10 cellular contexts compared by ENCODE assay signal in the genomic region with DNA sequence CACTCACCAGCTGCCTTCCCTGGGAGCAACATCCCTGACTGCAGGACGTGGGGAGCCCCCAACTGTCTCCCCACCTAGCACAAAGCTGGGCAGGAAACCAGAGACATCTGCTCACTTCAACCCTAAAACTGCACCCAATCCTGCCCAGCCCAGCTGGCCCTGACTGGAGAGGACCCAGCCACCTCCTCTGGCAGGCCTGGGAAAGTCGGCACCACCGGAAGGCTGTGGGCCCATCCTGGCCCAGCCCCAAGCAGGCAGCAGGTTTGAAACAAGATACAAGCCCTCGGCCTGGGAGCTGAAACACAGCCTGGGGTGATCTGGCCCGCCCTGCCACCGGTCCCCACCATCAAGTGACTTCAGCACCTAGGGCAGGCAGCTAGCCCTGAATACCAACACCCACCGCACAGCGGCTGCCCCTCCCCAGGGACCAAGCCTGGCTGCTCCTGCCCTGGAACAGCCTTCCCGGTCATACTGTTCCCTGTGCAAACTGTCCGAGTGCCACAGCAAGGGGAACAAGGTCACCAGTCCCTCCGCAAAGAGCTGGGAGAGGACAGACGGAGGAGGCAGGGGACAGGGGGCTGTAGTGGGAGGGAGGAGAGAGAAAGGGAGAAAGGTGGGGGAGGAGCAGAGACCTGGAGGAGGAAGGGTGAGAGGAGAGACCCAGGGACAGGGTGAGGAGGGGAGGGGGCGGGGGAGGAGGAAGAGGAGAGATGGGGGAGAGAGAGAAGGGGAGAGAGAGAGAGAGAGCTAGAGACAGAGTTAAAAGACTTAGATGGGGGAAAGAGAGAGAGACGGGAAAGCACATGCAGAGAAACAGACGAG.
DNase-seq lines count a peak whose midpoint lies in the region; ATAC-seq, FAIRE-seq and TF ChIP-seq lines count a peak whose summit lies in the region.
"Had no signal": no experiment of that assay in that cellular context is flagged by ENCODE, and none has a peak within 500 bp of the region (broad histone marks: within the 10 kb centered on the region; RNA-seq: fewer than 3 reads in every experiment).

No MANE protein-coding gene starts in this region.

- no peaks in the 10 kb centered on the region for H3K27me3 Mint-ChIP-seq in endodermal cell (ENCODE audit: insufficient read depth)
- H3K27me3 Mint-ChIP-seq: natural killer cell treated with Interleukin-12 subunit alpha and Interleukin-12 subunit beta and Interleukin-15 and Interleukin-18, amount 100 ng/mL, for 72 hours had no signal

- H3K27ac ChIP-seq in BLaER1 (peak overlapping the region; percentile 46), endodermal cell (ENCODE audit: low read depth, low read length) (no peak overlapping the region), pancreas (peak overlapping the region in 2 of 4 donors; percentile 29 to 38)

- peak; percentile 73 for DNase-seq in NCI-H2171 (lab: John Stamatoyannopoulos, UW)
- peak; percentile 67 for DNase-seq in endodermal cell
- peak in 2 of 6 donors; percentile 58 to 59 for DNase-seq in pancreas
- DNase-seq in NCI-H146 (lab: John Stamatoyannopoulos, UW) = no peak
- DNase-seq: NCI-H1105 had no signal

- H3K36me3 Mint-ChIP-seq in endodermal cell (ENCODE audit: low read depth) = peaks cover 22% of the 10 kb centered on the region
- H3K36me3 Mint-ChIP-seq: natural killer cell treated with Interleukin-12 subunit alpha and Interleukin-12 subunit beta and Interleukin-15 and Interleukin-18, amount 100 ng/mL, for 72 hours had no signal

- H3K27ac Mint-ChIP-seq in endodermal cell = peak overlapping the region; percentile 75
- H3K27ac Mint-ChIP-seq: natural killer cell treated with Interleukin-12 subunit alpha and Interleukin-12 subunit beta and Interleukin-15 and Interleukin-18, amount 100 ng/mL, for 72 hours had no signal

- H3K4me3 ChIP-seq in BLaER1 (no peak overlapping the region), endodermal cell (ENCODE audit: low read length) (no peak overlapping the region), pancreas (no peak overlapping the region)

- H3K9me3 ChIP-seq in BLaER1 (no peaks in the 10 kb centered on the region), endodermal cell (ENCODE audit: control insufficient read depth, low read length) (no peaks in the 10 kb centered on the region), pancreas (no peaks in the 10 kb centered on the region)

- H3K36me3 ChIP-seq in BLaER1 (peaks cover 82% of the 10 kb centered on the region), endodermal cell (ENCODE audit: control insufficient read depth, insufficient read depth, low read length) (peaks cover 4% of the 10 kb centered on the region), pancreas (no peaks in the 10 kb centered on the region)

- H3K27me3 ChIP-seq in BLaER1 (no peaks in the 10 kb centered on the region), endodermal cell (ENCODE audit: control insufficient read depth, insufficient read depth, low read length, poor library complexity, severe bottlenecking) (no peaks in the 10 kb centered on the region), pancreas (no peaks in the 10 kb centered on the region)

- no peak overlapping the region for H3K4me3 Mint-ChIP-seq in endodermal cell
- H3K4me3 Mint-ChIP-seq: natural killer cell treated with Interleukin-12 subunit alpha and Interleukin-12 subunit beta and Interleukin-15 and Interleukin-18, amount 100 ng/mL, for 72 hours had no signal

- H3K9me3 Mint-ChIP-seq in endodermal cell = no peaks in the 10 kb centered on the region
- H3K9me3 Mint-ChIP-seq: natural killer cell treated with Interleukin-12 subunit alpha and Interleukin-12 subunit beta and Interleukin-15 and Interleukin-18, amount 100 ng/mL, for 72 hours had no signal

- TF ChIP-seq CTCF in endodermal cell (conservative IDR thresholded peaks at IDR 0.05) (no peak), pancreas (IDR thresholded peaks at IDR 0.05) (no peak)

- FAIRE-seq in pancreas (lab: Jason Lieb, UNC) = no peak

- H3K9ac ChIP-seq in BLaER1 (peak overlapping the region; percentile 43; the same call in 1 of the 2 replicates), endodermal cell (ENCODE audit: extremely low read depth, low read length, poor library complexity, severe bottlenecking) (no peak overlapping the region)

- peaks cover 51% of the 10 kb centered on the region for H3K4me1 ChIP-seq in BLaER1
- no peaks in the 10 kb centered on the region for H3K4me1 ChIP-seq in endodermal cell (ENCODE audit: control insufficient read depth, insufficient read depth, low read length)
- H3K4me1 ChIP-seq in pancreas = peaks cover 0 to 11% (median 7%) of the 10 kb centered on the region in 3 donors

- peaks cover 98% of the 10 kb centered on the region for H4K20me1 ChIP-seq in BLaER1

- H3K4me2 ChIP-seq in BLaER1 = peak overlapping the region; percentile 69

- intact Hi-C loops in pancreas (cut with DNase I) = no loop called here

- WGBS in endodermal cell (ENCODE audit: insufficient coverage in 1 of 2, insufficient read length in 1 of 2), 2 experiments = 64 to 80% methylated on average over 10 to 15 of the region's 15 CpGs
- WGBS in pancreas, 2 donors = 29 to 50% methylated on average over 15 of the region's 15 CpGs

- peak; percentile 16 to 53 (median 45) for ATAC-seq in pancreas
- ATAC-seq in GM21367 (IDR thresholded peaks at IDR 0.05; ENCODE audit: unreplicated experiment) = no peak
- ATAC-seq in GM18861 (IDR thresholded peaks at IDR 0.05; ENCODE audit: unreplicated experiment) = no peak
- no peak for ATAC-seq in HG03457 (IDR thresholded peaks at IDR 0.05; ENCODE audit: unreplicated experiment)
- ATAC-seq: natural killer cell treated with Interleukin-12 subunit alpha and Interleukin-12 subunit beta and Interleukin-15 and Interleukin-18, amount 100 ng/mL, for 72 hours had no signal

- peaks cover 4% of the 10 kb centered on the region for H3K4me1 Mint-ChIP-seq in endodermal cell

Comparison
In these comparisons a context has a peak if more than half of its experiments do, and no peak if none do; other contexts are left out.
1. ATAC-seq: peak in pancreas (4 of 4); none in GM21367 (single experiment), GM18861 (single experiment) and HG03457 (single experiment).